Comparison of ENCODE assay signal across 8 cellular contexts in the genomic region with DNA sequence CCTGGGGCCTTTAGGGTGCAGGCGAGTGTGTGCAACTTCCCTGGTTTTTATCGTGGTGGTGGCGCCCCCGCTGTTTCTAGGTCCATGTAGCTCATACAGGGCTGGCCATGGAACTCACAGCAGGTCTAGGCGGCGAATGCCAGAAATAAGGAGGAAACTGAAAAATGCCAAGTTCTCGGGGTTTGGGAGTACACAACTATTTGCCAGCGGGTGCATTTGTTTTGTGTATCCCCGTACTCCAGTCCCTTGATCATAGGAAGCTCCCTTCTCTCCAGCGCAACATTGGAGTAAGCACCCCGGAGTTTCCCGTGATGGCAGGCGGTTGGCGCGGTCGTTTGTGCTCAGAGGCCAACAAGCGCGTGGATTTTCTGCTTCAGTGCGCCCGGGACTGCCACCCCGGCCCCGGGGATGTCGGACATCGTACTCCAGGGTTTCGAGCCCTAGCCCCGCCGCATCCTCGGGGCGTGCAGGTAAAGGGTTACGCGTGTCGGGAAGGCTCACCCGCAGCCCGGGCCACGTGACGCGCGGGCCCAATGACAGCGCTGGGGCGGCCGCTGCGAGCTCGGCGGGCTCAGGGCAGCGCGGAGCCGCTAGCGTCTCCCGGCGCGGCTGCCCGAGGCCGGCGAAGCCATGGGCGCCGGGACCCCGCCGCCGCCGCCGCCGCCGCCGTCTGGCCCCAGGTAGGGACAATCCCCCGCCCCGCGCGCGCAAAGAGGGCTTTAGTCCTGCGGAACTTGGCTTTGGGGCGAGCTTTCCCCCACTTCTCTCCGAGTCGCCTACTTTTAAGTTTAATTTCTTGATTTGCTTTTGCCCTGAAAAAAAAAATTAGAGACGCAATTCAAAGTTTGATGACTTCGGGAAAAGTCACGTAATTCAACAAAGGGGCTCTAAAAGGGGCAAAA.
DNase-seq lines count a peak whose midpoint lies in the region; ATAC-seq and TF ChIP-seq lines count a peak whose summit lies in the region.

No MANE protein-coding gene starts in this region.

- peak; percentile 88 for ATAC-seq in HG03159 (IDR thresholded peaks at IDR 0.05; ENCODE audit: unreplicated experiment)
- ATAC-seq in activated naive CD4-positive, alpha-beta T cell treated with anti-CD3 and anti-CD28 coated beads, Interleukin-2, amount 50 U/mL, for 72 hours = peak; percentile 86 to 95
- peak; percentile 93 to 95 for ATAC-seq in upper lobe of left lung (ENCODE audit: low FRiP score in 2 of 2)

- H3K9me3 ChIP-seq in Peyer's patch (no peaks in the 10 kb centered on the region), cardiac muscle cell (ENCODE audit: low read depth) (no peaks in the 10 kb centered on the region), osteoblast (ENCODE audit: low read depth, low read length) (no peaks in the 10 kb centered on the region), upper lobe of left lung (no peaks in the 10 kb centered on the region)

- TF ChIP-seq CTCF in Peyer's patch (IDR thresholded peaks at IDR 0.05) (no peak), cardiac muscle cell (IDR thresholded peaks at IDR 0.05; ENCODE audit: low read depth, low read length) (no peak), osteoblast (IDR thresholded peaks at IDR 0.05; ENCODE audit: extremely low read depth, low read depth, low read length) (no peak), upper lobe of left lung (IDR thresholded peaks at IDR 0.05) (no peak)

- no peaks in the 10 kb centered on the region for H3K79me2 ChIP-seq in osteoblast (ENCODE audit: insufficient read depth, low read length)

- peaks cover 0 to 5% (median 0%) of the 10 kb centered on the region in 4 donors for H3K4me1 ChIP-seq in Peyer's patch
- peaks cover 5% of the 10 kb centered on the region for H3K4me1 ChIP-seq in cardiac muscle cell (ENCODE audit: low read depth)
- no peaks in the 10 kb centered on the region for H3K4me1 ChIP-seq in osteoblast (ENCODE audit: insufficient read depth, low read length)
- H3K4me1 ChIP-seq in upper lobe of left lung = peaks cover 0 to 17% (median 10%) of the 10 kb centered on the region in 4 donors

- H3K27ac Mint-ChIP-seq in activated naive CD4-positive, alpha-beta T cell treated with anti-CD3 and anti-CD28 coated beads, Interleukin-2, amount 50 U/mL, for 72 hours = no peak overlapping the region

- TF ChIP-seq EP300 in upper lobe of left lung (IDR thresholded peaks at IDR 0.05) = no peak

- peak overlapping the region in 3 of 4 donors; percentile 61 to 85 (median 64) for H3K27ac ChIP-seq in Peyer's patch
- H3K27ac ChIP-seq in cardiac muscle cell = no peak overlapping the region
- H3K27ac ChIP-seq in osteoblast (ENCODE audit: low read depth, low read length) = no peak overlapping the region
- H3K27ac ChIP-seq in upper lobe of left lung = peak overlapping the region in 3 of 4 donors; percentile 46 to 74 (median 48)

- H3K4me3 ChIP-seq in Peyer's patch (peak overlapping the region; percentile 37 to 74 (median 48)), cardiac muscle cell (peak overlapping the region; percentile 48), osteoblast (ENCODE audit: insufficient read depth, low read length) (peak overlapping the region; percentile 59), upper lobe of left lung (peak overlapping the region in 3 of 4 donors; percentile 54 to 60 (median 57))

- no peaks in the 10 kb centered on the region for H4K20me1 ChIP-seq in osteoblast (ENCODE audit: insufficient read depth, low read length)

- DNase-seq in SIG-M5 treated with dmso at 0.1 percent for 504 hours (lab: John Stamatoyannopoulos, UW; ENCODE audit: unreplicated experiment) (peak; percentile 22), SIG-M5 (lab: John Stamatoyannopoulos, UW) (no peak), Peyer's patch (peak in 2 of 3 donors; percentile 86 to 89), cardiac muscle cell (ENCODE audit: low read depth in 1 of 2, low spot score in 1 of 2) (peak; percentile 46 to 86), osteoblast (ENCODE audit: insufficient read length, low spot score, missing footprints) (peak; percentile 72), upper lobe of left lung (peak; percentile 82 to 95)
- DNase-seq in activated naive CD4-positive, alpha-beta T cell treated with anti-CD3 and anti-CD28 coated beads, Interleukin-2, amount 50 U/mL, for 72 hours (ENCODE audit: low spot score in 2 of 2) = peak in 1 of 2 donors; percentile 69

- 0 to 4% methylated on average over 18 to 43 of the region's 76 CpGs for WGBS in upper lobe of left lung, 2 donors

- H3K36me3 Mint-ChIP-seq in activated naive CD4-positive, alpha-beta T cell treated with anti-CD3 and anti-CD28 coated beads, Interleukin-2, amount 50 U/mL, for 72 hours = peaks cover 0 to 5% of the 10 kb centered on the region in 2 donors

- H3K9me3 Mint-ChIP-seq in activated naive CD4-positive, alpha-beta T cell treated with anti-CD3 and anti-CD28 coated beads, Interleukin-2, amount 50 U/mL, for 72 hours = no peaks in the 10 kb centered on the region

- H2AFZ ChIP-seq in osteoblast (ENCODE audit: low read length) = peak overlapping the region; percentile 74

- peak overlapping the region; percentile 76 for H3K4me2 ChIP-seq in osteoblast (ENCODE audit: insufficient read depth, low read length)

- H3K36me3 ChIP-seq in Peyer's patch (no peaks in the 10 kb centered on the region), cardiac muscle cell (no peaks in the 10 kb centered on the region), osteoblast (ENCODE audit: insufficient read depth, low read length) (no peaks in the 10 kb centered on the region), upper lobe of left lung (no peaks in the 10 kb centered on the region)

- H3K27me3 ChIP-seq in Peyer's patch = no peaks in the 10 kb centered on the region
- peaks cover 86% of the 10 kb centered on the region for H3K27me3 ChIP-seq in cardiac muscle cell
- H3K27me3 ChIP-seq in osteoblast (ENCODE audit: insufficient read depth, low read length) = peaks cover 36% of the 10 kb centered on the region
- peaks cover 0 to 6% (median 0%) of the 10 kb centered on the region in 4 donors for H3K27me3 ChIP-seq in upper lobe of left lung

- peak; percentile 46 to 66 for TF ChIP-seq POLR2A in Peyer's patch (IDR thresholded peaks at IDR 0.05)
- peak in 1 of 4 donors; percentile 60 for TF ChIP-seq POLR2A in upper lobe of left lung (IDR thresholded peaks at IDR 0.05)

Comparison
In these comparisons a context has a peak if more than half of its experiments do, and no peak if none do; other contexts are left out.
1. H3K27ac ChIP-seq: peak in Peyer's patch (3 of 4) and upper lobe of left lung (3 of 4); none in cardiac muscle cell (single experiment) and osteoblast (single experiment).
2. Peak in every context shown above with its lines, with median percentiles within 50 percentile points of each other: ATAC-seq and H3K4me3 ChIP-seq.